ENCODE assay signal across 1 cellular context in the genomic region with DNA sequence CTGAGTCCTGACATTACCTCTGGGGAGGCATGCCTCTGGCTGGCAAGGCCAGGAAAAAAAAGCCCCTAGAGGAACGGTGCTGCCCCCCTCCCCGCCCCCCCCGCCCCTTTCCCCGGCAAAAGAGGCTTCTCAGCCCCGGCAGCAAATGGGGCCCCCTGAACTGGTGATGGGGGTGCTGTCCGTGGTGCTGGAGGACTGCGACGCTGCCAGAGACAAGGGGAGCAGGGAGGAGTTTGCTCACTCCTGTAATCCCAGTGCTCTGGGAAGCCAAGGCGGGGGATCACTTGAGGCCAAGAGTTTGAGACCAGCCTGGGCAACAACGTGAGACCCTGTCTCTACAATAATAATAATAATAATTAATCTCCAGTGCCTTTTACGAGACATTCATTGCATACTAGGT.
TF ChIP-seq lines count a peak whose summit lies in the region.

No MANE protein-coding gene starts in this region.

TF ChIP-seq in HepG2, 621 proteins besides CTCF, POLR2A, EP300 and RAD21 (continued from another document and continues in another):
- TF ChIP-seq, protein P1, sequence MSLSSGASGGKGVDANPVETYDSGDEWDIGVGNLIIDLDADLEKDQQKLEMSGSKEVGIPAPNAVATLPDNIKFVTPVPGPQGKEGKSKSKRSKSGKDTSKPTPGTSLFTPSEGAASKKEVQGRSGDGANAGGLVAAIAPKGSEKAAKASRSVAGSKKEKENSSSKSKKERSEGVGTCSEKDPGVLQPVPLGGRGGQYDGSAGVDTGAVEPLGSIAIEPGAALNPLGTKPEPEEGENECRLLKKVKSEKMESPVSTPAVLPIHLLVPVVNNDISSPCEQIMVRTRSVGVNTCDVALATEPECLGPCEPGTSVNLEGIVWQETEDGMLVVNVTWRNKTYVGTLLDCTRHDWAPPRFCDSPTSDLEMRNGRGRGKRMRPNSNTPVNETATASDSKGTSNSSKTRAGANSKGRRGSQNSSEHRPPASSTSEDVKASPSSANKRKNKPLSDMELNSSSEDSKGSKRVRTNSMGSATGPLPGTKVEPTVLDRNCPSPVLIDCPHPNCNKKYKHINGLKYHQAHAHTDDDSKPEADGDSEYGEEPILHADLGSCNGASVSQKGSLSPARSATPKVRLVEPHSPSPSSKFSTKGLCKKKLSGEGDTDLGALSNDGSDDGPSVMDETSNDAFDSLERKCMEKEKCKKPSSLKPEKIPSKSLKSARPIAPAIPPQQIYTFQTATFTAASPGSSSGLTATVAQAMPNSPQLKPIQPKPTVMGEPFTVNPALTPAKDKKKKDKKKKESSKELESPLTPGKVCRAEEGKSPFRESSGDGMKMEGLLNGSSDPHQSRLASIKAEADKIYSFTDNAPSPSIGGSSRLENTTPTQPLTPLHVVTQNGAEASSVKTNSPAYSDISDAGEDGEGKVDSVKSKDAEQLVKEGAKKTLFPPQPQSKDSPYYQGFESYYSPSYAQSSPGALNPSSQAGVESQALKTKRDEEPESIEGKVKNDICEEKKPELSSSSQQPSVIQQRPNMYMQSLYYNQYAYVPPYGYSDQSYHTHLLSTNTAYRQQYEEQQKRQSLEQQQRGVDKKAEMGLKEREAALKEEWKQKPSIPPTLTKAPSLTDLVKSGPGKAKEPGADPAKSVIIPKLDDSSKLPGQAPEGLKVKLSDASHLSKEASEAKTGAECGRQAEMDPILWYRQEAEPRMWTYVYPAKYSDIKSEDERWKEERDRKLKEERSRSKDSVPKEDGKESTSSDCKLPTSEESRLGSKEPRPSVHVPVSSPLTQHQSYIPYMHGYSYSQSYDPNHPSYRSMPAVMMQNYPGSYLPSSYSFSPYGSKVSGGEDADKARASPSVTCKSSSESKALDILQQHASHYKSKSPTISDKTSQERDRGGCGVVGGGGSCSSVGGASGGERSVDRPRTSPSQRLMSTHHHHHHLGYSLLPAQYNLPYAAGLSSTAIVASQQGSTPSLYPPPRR (CRISPR knock-in tag; IDR thresholded peaks at IDR 0.05; ENCODE audit: borderline replicate concordance): no peak
- TF ChIP-seq ZFY (CRISPR knock-in tag; IDR thresholded peaks at IDR 0.05) (no peak), ZNF639 (CRISPR knock-in tag; conservative IDR thresholded peaks at IDR 0.05) (no peak), ISX (CRISPR knock-in tag; conservative IDR thresholded peaks at IDR 0.05) (peak; percentile 81; the same call in 1 of the 2 replicates), SMARCC2 (IDR thresholded peaks at IDR 0.05) (no peak), HIC2 (CRISPR knock-in tag; IDR thresholded peaks at IDR 0.05; ENCODE audit: low read depth) (no peak), ZNF816 (CRISPR knock-in tag; IDR thresholded peaks at IDR 0.05; ENCODE audit: borderline replicate concordance) (no peak), ZNF326 (CRISPR knock-in tag; IDR thresholded peaks at IDR 0.05; ENCODE audit: borderline replicate concordance) (no peak), TOE1 (CRISPR knock-in tag; IDR thresholded peaks at IDR 0.05) (no peak), ZSCAN30 (CRISPR knock-in tag; IDR thresholded peaks at IDR 0.05) (no peak), RXRB (CRISPR knock-in tag; IDR thresholded peaks at IDR 0.05; ENCODE audit: borderline replicate concordance) (0 out of 2 replicates have a peak, but pooled peaks have one; percentile 51), USF2 (IDR thresholded peaks at IDR 0.05; ENCODE audit: low read depth, low read length) (no peak), USF2 (CRISPR knock-in tag; IDR thresholded peaks at IDR 0.05; ENCODE audit: borderline replicate concordance) (no peak), NFKB2 (CRISPR knock-in tag; IDR thresholded peaks at IDR 0.05; ENCODE audit: borderline replicate concordance) (peak; percentile 37; the same call in 1 of the 2 replicates), PHB2 (IDR thresholded peaks at IDR 0.05; ENCODE audit: partially characterized antibody) (no peak), ZNF343 (CRISPR knock-in tag; IDR thresholded peaks at IDR 0.05) (no peak), PHF5A (CRISPR knock-in tag; IDR thresholded peaks at IDR 0.05; ENCODE audit: low read depth, unreplicated experiment) (no peak), ZNF761 (CRISPR knock-in tag; conservative IDR thresholded peaks at IDR 0.05) (no peak), FUBP1 (CRISPR knock-in tag; IDR thresholded peaks at IDR 0.05; ENCODE audit: borderline replicate concordance) (no peak), ZNF263 (CRISPR knock-in tag; IDR thresholded peaks at IDR 0.05) (peak; percentile 87), TARDBP (CRISPR knock-in tag; IDR thresholded peaks at IDR 0.05) (no peak), ZFAT (CRISPR knock-in tag; conservative IDR thresholded peaks at IDR 0.05) (no peak), ZNF563 (CRISPR knock-in tag; IDR thresholded peaks at IDR 0.05) (no peak), CC2D1A (CRISPR knock-in tag; IDR thresholded peaks at IDR 0.05) (no peak), HNF4G (IDR thresholded peaks at IDR 0.05; ENCODE audit: borderline replicate concordance, low read depth, low read length) (no peak), HNF4G (CRISPR knock-in tag; IDR thresholded peaks at IDR 0.05; ENCODE audit: borderline replicate concordance, low read depth) (no peak), POLR2AphosphoS5 (IDR thresholded peaks at IDR 0.05; ENCODE audit: low read depth, low read length) (no peak), ZFX (CRISPR knock-in tag; IDR thresholded peaks at IDR 0.05; ENCODE audit: low read depth) (no peak)
- TF ChIP-seq, protein P2, sequence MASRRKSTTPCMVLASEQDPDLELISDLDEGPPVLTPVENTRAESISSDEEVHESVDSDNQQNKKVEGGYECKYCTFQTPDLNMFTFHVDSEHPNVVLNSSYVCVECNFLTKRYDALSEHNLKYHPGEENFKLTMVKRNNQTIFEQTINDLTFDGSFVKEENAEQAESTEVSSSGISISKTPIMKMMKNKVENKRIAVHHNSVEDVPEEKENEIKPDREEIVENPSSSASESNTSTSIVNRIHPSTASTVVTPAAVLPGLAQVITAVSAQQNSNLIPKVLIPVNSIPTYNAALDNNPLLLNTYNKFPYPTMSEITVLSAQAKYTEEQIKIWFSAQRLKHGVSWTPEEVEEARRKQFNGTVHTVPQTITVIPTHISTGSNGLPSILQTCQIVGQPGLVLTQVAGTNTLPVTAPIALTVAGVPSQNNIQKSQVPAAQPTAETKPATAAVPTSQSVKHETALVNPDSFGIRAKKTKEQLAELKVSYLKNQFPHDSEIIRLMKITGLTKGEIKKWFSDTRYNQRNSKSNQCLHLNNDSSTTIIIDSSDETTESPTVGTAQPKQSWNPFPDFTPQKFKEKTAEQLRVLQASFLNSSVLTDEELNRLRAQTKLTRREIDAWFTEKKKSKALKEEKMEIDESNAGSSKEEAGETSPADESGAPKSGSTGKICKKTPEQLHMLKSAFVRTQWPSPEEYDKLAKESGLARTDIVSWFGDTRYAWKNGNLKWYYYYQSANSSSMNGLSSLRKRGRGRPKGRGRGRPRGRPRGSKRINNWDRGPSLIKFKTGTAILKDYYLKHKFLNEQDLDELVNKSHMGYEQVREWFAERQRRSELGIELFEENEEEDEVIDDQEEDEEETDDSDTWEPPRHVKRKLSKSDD (CRISPR knock-in tag; IDR thresholded peaks at IDR 0.05; ENCODE audit: low read depth): no peak
- TF ChIP-seq, protein P3, sequence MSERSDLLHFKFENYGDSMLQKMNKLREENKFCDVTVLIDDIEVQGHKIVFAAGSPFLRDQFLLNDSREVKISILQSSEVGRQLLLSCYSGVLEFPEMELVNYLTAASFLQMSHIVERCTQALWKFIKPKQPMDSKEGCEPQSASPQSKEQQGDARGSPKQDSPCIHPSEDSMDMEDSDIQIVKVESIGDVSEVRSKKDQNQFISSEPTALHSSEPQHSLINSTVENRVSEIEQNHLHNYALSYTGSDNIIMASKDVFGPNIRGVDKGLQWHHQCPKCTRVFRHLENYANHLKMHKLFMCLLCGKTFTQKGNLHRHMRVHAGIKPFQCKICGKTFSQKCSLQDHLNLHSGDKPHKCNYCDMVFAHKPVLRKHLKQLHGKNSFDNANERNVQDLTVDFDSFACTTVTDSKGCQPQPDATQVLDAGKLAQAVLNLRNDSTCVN (CRISPR knock-in tag; IDR thresholded peaks at IDR 0.05; ENCODE audit: borderline replicate concordance): peak; percentile 66; the same call in 1 of the 2 replicates
- TF ChIP-seq, protein P4, sequence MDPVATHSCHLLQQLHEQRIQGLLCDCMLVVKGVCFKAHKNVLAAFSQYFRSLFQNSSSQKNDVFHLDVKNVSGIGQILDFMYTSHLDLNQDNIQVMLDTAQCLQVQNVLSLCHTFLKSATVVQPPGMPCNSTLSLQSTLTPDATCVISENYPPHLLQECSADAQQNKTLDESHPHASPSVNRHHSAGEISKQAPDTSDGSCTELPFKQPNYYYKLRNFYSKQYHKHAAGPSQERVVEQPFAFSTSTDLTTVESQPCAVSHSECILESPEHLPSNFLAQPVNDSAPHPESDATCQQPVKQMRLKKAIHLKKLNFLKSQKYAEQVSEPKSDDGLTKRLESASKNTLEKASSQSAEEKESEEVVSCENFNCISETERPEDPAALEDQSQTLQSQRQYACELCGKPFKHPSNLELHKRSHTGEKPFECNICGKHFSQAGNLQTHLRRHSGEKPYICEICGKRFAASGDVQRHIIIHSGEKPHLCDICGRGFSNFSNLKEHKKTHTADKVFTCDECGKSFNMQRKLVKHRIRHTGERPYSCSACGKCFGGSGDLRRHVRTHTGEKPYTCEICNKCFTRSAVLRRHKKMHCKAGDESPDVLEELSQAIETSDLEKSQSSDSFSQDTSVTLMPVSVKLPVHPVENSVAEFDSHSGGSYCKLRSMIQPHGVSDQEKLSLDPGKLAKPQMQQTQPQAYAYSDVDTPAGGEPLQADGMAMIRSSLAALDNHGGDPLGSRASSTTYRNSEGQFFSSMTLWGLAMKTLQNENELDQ (CRISPR knock-in tag; IDR thresholded peaks at IDR 0.05; ENCODE audit: borderline replicate concordance): no peak; the same call in 1 of the 2 replicates
- TF ChIP-seq, protein P5, sequence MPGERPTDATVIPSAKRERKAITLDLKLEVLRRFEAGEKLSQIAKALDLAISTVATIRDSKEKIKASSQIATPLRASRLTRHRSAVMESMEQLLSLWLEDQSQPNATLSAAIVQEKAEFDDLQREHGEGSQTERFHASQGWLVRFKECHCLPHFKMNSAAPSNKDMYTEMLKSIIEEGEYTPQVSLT (CRISPR knock-in tag; IDR thresholded peaks at IDR 0.05; ENCODE audit: borderline replicate concordance, low read depth): no peak
- TF ChIP-seq, protein P6, sequence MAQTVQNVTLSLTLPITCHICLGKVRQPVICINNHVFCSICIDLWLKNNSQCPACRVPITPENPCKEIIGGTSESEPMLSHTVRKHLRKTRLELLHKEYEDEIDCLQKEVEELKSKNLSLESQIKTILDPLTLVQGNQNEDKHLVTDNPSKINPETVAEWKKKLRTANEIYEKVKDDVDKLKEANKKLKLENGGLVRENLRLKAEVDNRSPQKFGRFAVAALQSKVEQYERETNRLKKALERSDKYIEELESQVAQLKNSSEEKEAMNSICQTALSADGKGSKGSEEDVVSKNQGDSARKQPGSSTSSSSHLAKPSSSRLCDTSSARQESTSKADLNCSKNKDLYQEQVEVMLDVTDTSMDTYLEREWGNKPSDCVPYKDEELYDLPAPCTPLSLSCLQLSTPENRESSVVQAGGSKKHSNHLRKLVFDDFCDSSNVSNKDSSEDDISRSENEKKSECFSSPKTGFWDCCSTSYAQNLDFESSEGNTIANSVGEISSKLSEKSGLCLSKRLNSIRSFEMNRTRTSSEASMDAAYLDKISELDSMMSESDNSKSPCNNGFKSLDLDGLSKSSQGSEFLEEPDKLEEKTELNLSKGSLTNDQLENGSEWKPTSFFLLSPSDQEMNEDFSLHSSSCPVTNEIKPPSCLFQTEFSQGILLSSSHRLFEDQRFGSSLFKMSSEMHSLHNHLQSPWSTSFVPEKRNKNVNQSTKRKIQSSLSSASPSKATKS (CRISPR knock-in tag; IDR thresholded peaks at IDR 0.05): no peak
